Comparison of ENCODE assay signal across 22 cellular contexts in the genomic region with DNA sequence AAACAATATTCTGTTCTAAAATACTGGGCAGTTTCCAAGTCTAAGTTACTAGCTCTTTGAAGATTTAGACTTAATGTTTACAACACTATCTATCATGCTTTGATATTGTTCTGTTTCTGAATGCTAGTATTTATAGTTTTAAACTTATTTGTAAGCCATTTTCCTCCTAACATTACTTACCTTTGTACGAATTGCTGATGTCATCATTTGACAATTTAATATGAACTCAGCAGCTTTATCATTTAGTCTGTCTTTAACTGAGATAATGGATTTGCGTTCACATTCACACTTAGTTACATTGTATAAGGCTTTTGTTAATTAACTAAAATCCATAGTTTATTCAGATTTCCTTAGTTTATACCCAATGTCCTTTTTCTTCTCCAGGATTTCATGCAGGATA.
"Had no signal": no experiment of that assay in that cellular context is flagged by ENCODE, and none has a peak within 500 bp of the region (broad histone marks: within the 10 kb centered on the region; RNA-seq: fewer than 3 reads in every experiment).

No MANE protein-coding gene starts in this region.

- H3K9me3 Mint-ChIP-seq: memory B cell; natural killer cell treated with Interleukin-12 subunit alpha and Interleukin-12 subunit beta and Interleukin-15 and Interleukin-18, amount 100 ng/mL, for 72 hours; stimulated activated effector memory CD8-positive, alpha-beta T cell treated with anti-CD3 and anti-CD28 coated beads, Interleukin-12 subunit alpha, Interleukin-12 subunit beta, amount 100 ng/mL, for 72 hours had no signal

- H3K4me1 ChIP-seq: lower lobe of right lung, pancreas, tibial nerve, upper lobe of right lung had no signal

- DNase-seq: effector CD4-positive, alpha-beta T cell; foreskin melanocyte; head of caudate nucleus; kidney; left cardiac atrium; left ventricle myocardium inferior; lower lobe of right lung; midbrain; occipital lobe; pancreas; right cardiac atrium; stimulated activated CD4-positive, alpha-beta T cell treated with anti-CD3 and anti-CD28 coated beads, Interleukin-4, amount 100 ng/mL, for 1 hour; stimulated activated CD8-positive, alpha-beta memory T cell treated with anti-CD3 and anti-CD28 coated beads, Interleukin-4, amount 100 ng/mL, for 48 hours; stimulated activated naive CD8-positive, alpha-beta T cell treated with anti-CD3 and anti-CD28 coated beads, Interleukin-15, Interleukin-2, amounts not matched to agents 100 U/mL and 50 U/mL, for 24 hours; upper lobe of right lung had no signal

- FAIRE-seq: kidney, pancreas had no signal

- H3K4me3 Mint-ChIP-seq: memory B cell; natural killer cell treated with Interleukin-12 subunit alpha and Interleukin-12 subunit beta and Interleukin-15 and Interleukin-18, amount 100 ng/mL, for 72 hours; stimulated activated effector memory CD8-positive, alpha-beta T cell treated with anti-CD3 and anti-CD28 coated beads, Interleukin-12 subunit alpha, Interleukin-12 subunit beta, amount 100 ng/mL, for 72 hours had no signal

- H3K4me1 Mint-ChIP-seq: memory B cell had no signal

- ATAC-seq: left cardiac atrium; lower lobe of right lung; natural killer cell treated with Interleukin-12 subunit alpha and Interleukin-12 subunit beta and Interleukin-15 and Interleukin-18, amount 100 ng/mL, for 72 hours; pancreas; right cardiac atrium; stimulated activated effector memory CD8-positive, alpha-beta T cell treated with anti-CD3 and anti-CD28 coated beads, Interleukin-12 subunit alpha, Interleukin-12 subunit beta, amount 100 ng/mL, for 72 hours; stimulated activated naive CD8-positive, alpha-beta T cell treated with anti-CD3 and anti-CD28 coated beads, Interleukin-15, Interleukin-2, amounts not matched to agents 100 U/mL and 50 U/mL, for 24 hours; upper lobe of right lung had no signal

- H3K27ac Mint-ChIP-seq: memory B cell, progenitor cell of endocrine pancreas had no signal

- H3K4me3 ChIP-seq: coronary artery, hepatocyte, left ventricle myocardium inferior, lower lobe of right lung, pancreas, tibial nerve, upper lobe of right lung had no signal

- H3K4me2 ChIP-seq: hepatocyte had no signal

- H2AFZ ChIP-seq: hepatocyte had no signal

- H3K27me3 Mint-ChIP-seq: memory B cell; natural killer cell treated with Interleukin-12 subunit alpha and Interleukin-12 subunit beta and Interleukin-15 and Interleukin-18, amount 100 ng/mL, for 72 hours; progenitor cell of endocrine pancreas had no signal

- H3K27me3 ChIP-seq: hepatocyte, pancreas, tibial nerve, upper lobe of right lung had no signal

- H3K79me2 ChIP-seq: hepatocyte had no signal

- H3K9me3 ChIP-seq: left ventricle myocardium inferior, lower lobe of right lung, pancreas, tibial nerve, upper lobe of right lung had no signal

- H3K27ac ChIP-seq: coronary artery, hepatocyte, left ventricle myocardium inferior, lower lobe of right lung, pancreas, tibial nerve, upper lobe of right lung had no signal
